ENCODE assay signal across 12 cellular contexts in genomic region chr12:50024227-50024626, GRCh38. TPM values are rescaled to one million over a fixed set of nuclear protein-coding genes. Genes with fewer than 3 reads are reported as not detected.
A peak's percentile ranks its signal among the peaks of the same experiment; 100 is the strongest.
DNase-seq lines count a peak whose midpoint lies in the region; ATAC-seq and TF ChIP-seq lines count a peak whose summit lies in the region.
"Had no signal": no experiment of that assay in that cellular context is flagged by ENCODE, and none has a peak within 500 bp of the region (broad histone marks: within the 10 kb centered on the region; RNA-seq: fewer than 3 reads in every experiment).

No MANE protein-coding gene starts in this region.

- peaks cover 2% of the 10 kb centered on the region for H3K9me3 Mint-ChIP-seq in activated naive CD8-positive, alpha-beta T cell (ENCODE audit: low read depth)

- no peak for TF ChIP-seq CTCF in AG04449 (IDR thresholded peaks at IDR 0.05; ENCODE audit: insufficient read depth, low read length, missing control alignments)
- TF ChIP-seq CTCF in HCT116 (IDR thresholded peaks at IDR 0.05 in 2 of 3, conservative IDR thresholded peaks at IDR 0.05 in 1 of 3; ENCODE audit: borderline replicate concordance in 1 of 3, insufficient read depth in 1 of 3, low read depth in 2 of 3, low read length in 2 of 3): no peak
- no peak for TF ChIP-seq CTCF in kidney epithelial cell (IDR thresholded peaks at IDR 0.05; ENCODE audit: insufficient read depth, low read length, poor library complexity, severe bottlenecking)

- no peaks in the 10 kb centered on the region for H3K9me3 ChIP-seq in HCT116 (ENCODE audit: control insufficient read depth in 1 of 2, insufficient read depth in 1 of 2, low read depth in 1 of 2, low read length in 2 of 2)

- H3K27ac Mint-ChIP-seq in activated naive CD8-positive, alpha-beta T cell: no peak overlapping the region

- H3K4me2 ChIP-seq in HCT116 (ENCODE audit: low read length): peak overlapping the region; percentile 68

- no peaks in the 10 kb centered on the region for H4K20me1 ChIP-seq in HCT116 (ENCODE audit: insufficient read depth)

- H3K27me3 Mint-ChIP-seq in activated naive CD8-positive, alpha-beta T cell: no peaks in the 10 kb centered on the region

- H2AFZ ChIP-seq in HCT116 (ENCODE audit: low read depth, low read length, poor library complexity, severe bottlenecking): no peak overlapping the region

- H3K36me3 ChIP-seq in HCT116 (ENCODE audit: control insufficient read depth in 1 of 2, insufficient read depth in 2 of 2, low read length in 2 of 2): peaks cover 2 to 13% of the 10 kb centered on the region in 2 experiments; a peak in 2 of 4 replicates
- H3K36me3 ChIP-seq in kidney epithelial cell (ENCODE audit: control insufficient read depth, insufficient read depth, low read length): no peaks in the 10 kb centered on the region

- H3K9ac ChIP-seq in HCT116 (ENCODE audit: low read length): peak overlapping the region; percentile 98

- peaks cover 61% of the 10 kb centered on the region for H3K79me2 ChIP-seq in HCT116 (ENCODE audit: insufficient read depth, low read length)

- no peak overlapping the region; the same call in 1 of the 2 replicates for H3K27ac ChIP-seq in HCT116 (ENCODE audit: low read depth, low read length)

- H3K4me3 ChIP-seq in AG04449 (ENCODE audit: low read depth, low read length) (peak overlapping the region; percentile 94), HCT116 (replicated peaks in 1 of 2; ENCODE audit: low read depth in 1 of 2, low read length in 2 of 2) (peak overlapping the region; percentile 61 to 95), kidney epithelial cell (ENCODE audit: low read depth, low read length) (peak overlapping the region; percentile 83)

- no peak for TF ChIP-seq POLR2A in HCT116 (IDR thresholded peaks at IDR 0.05; ENCODE audit: borderline replicate concordance, extremely low read depth, insufficient read depth, insufficient read length)

- H3K9me2 ChIP-seq in HCT116 (ENCODE audit: insufficient read depth): peaks cover 3% of the 10 kb centered on the region; the same call in 1 of the 2 replicates

- no peak for TF ChIP-seq RAD21 in HCT116 (IDR thresholded peaks at IDR 0.05; ENCODE audit: low read depth)

- ATAC-seq in HCT116 (no peak), GM21825 (IDR thresholded peaks at IDR 0.05; ENCODE audit: unreplicated experiment) (no peak), HG03097 (IDR thresholded peaks at IDR 0.05; ENCODE audit: low FRiP score, unreplicated experiment) (no peak)

- peaks cover 11 to 20% of the 10 kb centered on the region in 2 experiments for H3K4me1 ChIP-seq in HCT116 (ENCODE audit: control insufficient read depth in 1 of 2, insufficient read depth in 2 of 2, low read length in 2 of 2)

- CTCF ChIA-PET in AG04449 (lab: Yijun Ruan, JAX): interaction anchor here (0.9 to 4.5 kb wide), 3 partner anchors 10 to 56 kb away, joined by 3 to 59 read pairs (median 9); no protein-coding TSS in a partner anchor
- CTCF ChIA-PET in HCT116 (lab: Charles Lee): interaction anchor here (1.7 kb wide), 1 partner anchor 57 kb away, joined by 4 read pairs; no protein-coding TSS in a partner anchor

- POLR2A ChIA-PET in AG04449 (lab: Yijun Ruan, JAX) (no interaction called here), HCT116 (lab: Charles Lee) (no interaction called here)

- DNase-seq in AG04449 (ENCODE audit: low read depth, low spot score) (no peak), HCT116 (ENCODE audit: low read depth, low spot score) (no peak), kidney epithelial cell (ENCODE audit: low read depth) (no peak), NCI-H2196 treated with DMSO at 0.1 percent for 48 hours (lab: John Stamatoyannopoulos, UW; ENCODE audit: unreplicated experiment) (no peak)
- DNase-seq in activated effector memory CD4-positive, alpha-beta T cell treated with anti-CD3 and anti-CD28 coated beads, Interleukin-2, amount 50 U/mL, for 16 hours: no peak
- DNase-seq: GF-D8, KBM-7 had no signal

- H3K4me3 Mint-ChIP-seq in activated naive CD8-positive, alpha-beta T cell: peak overlapping the region; percentile 100

- H3K4me1 Mint-ChIP-seq in activated naive CD8-positive, alpha-beta T cell (ENCODE audit: low read depth): peaks cover 15% of the 10 kb centered on the region

- RAD21 ChIA-PET in HCT116 (lab: Charles Lee; ENCODE audit: low non-redundant PET in 1 of 2, low total read pairs in 2 of 2, uncharacterized antibody in 2 of 2, unreplicated experiment in 2 of 2): no interaction called here

- BruUV-seq in HCT116 (replicated peaks; lab: Mats Ljungman, UMichigan): no TSS peak

- intact Hi-C loops in HCT116 (cut with micrococcal nuclease): no loop called here

- peaks cover 2% of the 10 kb centered on the region for H3K36me3 Mint-ChIP-seq in activated naive CD8-positive, alpha-beta T cell

- H3K27me3 ChIP-seq in HCT116 (ENCODE audit: insufficient read depth, low read length) (no peaks in the 10 kb centered on the region), kidney epithelial cell (ENCODE audit: control insufficient read depth, insufficient read depth, low read length) (no peaks in the 10 kb centered on the region)

TF ChIP-seq in HCT116, 20 proteins besides CTCF, POLR2A, EP300 and RAD21:
- no peak for TF ChIP-seq SRF (IDR thresholded peaks at IDR 0.05; ENCODE audit: low read depth)
- TF ChIP-seq ZBTB33 (IDR thresholded peaks at IDR 0.05; ENCODE audit: extremely low read depth, insufficient replicate concordance, low read length): no peak
- no peak for TF ChIP-seq FOSL1 (IDR thresholded peaks at IDR 0.05; ENCODE audit: low read depth)
- TF ChIP-seq EGR1 (IDR thresholded peaks at IDR 0.05; ENCODE audit: low read depth): no peak

RNA-seq across cellular contexts. Expression of gene RACGAP1, which starts 1.1 kb away (rescaled TPM):
- total RNA-seq in HCT116 (2021; ENCODE audit: unreplicated experiment) (147 TPM), kidney epithelial cell (12.1 and 12.3 TPM in 2 replicates)
- 132 and 143 TPM in 2 replicates for polyA plus RNA-seq in HCT116 (2012)

RNA-seq across cellular contexts. Expression of gene ASIC1, which starts 33.2 kb away (rescaled TPM):
- total RNA-seq in HCT116 (2021; ENCODE audit: unreplicated experiment) (28.9 TPM), kidney epithelial cell (0.75 and 3.6 TPM in 2 replicates)
- 22.5 and 25.3 TPM in 2 replicates for polyA plus RNA-seq in HCT116 (2012)

RNA-seq across cellular contexts. Expression of gene AQP6, which starts 51.5 kb away (rescaled TPM):
- total RNA-seq in HCT116 (2021; ENCODE audit: unreplicated experiment) (not detected), kidney epithelial cell (not detected in 2 replicates)
- polyA plus RNA-seq in HCT116 (2012): 0.10 TPM in 2 replicates
- total RNA-seq: dermis microvascular lymphatic vessel endothelial cell; T-helper 1 cell treated with Interleukin-12 subunit alpha and Interleukin-12 subunit beta and Interleukin-4 antibody, amounts not matched to agents 30 ng/mL and 1 ng/mL, for 36 hours had no signal

Comparison
In these comparisons a context has a peak if more than half of its experiments do, and no peak if none do; other contexts are left out.
1. RNA of gene RACGAP1, which starts 1.1 kb away (total RNA-seq): 147 TPM in HCT116 (single experiment); 12.1 to 12.3 TPM in kidney epithelial cell; every median in the first group is over 10 times any median in the second.
2. Peak in every context shown above with its lines, with median percentiles within 50 percentile points of each other: H3K4me3 ChIP-seq.